Comparison of ENCODE assay signal across 14 cellular contexts in genomic region chr3:128236667-128237066, GRCh38.
DNase-seq lines count a peak whose midpoint lies in the region; ATAC-seq, FAIRE-seq and TF ChIP-seq lines count a peak whose summit lies in the region.
"Had no signal": no experiment of that assay in that cellular context is flagged by ENCODE, and none has a peak within 500 bp of the region (broad histone marks: within the 10 kb centered on the region; RNA-seq: fewer than 3 reads in every experiment).

No MANE protein-coding gene starts in this region.

- intact Hi-C loops in cardiac septum (cut with DNase I): no loop called here
- intact Hi-C loops in colonic mucosa (cut with DNase I): no loop called here
- intact Hi-C loops in ascending aorta (cut with DNase I): no loop called here

- H3K9ac ChIP-seq in colonic mucosa (ENCODE audit: low read depth in 2 of 2, low read length in 2 of 2): no peak overlapping the region

- FAIRE-seq in HTR-8/SVneo (lab: Jason Lieb, UNC): no peak
- FAIRE-seq: bronchial epithelial cell had no signal

- H3K4me3 ChIP-seq in cardiac muscle cell (no peak overlapping the region), colonic mucosa (no peak overlapping the region), ascending aorta (no peak overlapping the region)
- H3K4me3 ChIP-seq in effector memory CD4-positive, alpha-beta T cell (ENCODE audit: insufficient read depth, low read depth, low read length, poor library complexity, severe bottlenecking): no peak overlapping the region
- H3K4me3 ChIP-seq: thyroid gland had no signal

- no peak for ATAC-seq in GM18873 (IDR thresholded peaks at IDR 0.05; ENCODE audit: low FRiP score, unreplicated experiment)

- H3K27me3 ChIP-seq in cardiac muscle cell (no peaks in the 10 kb centered on the region), colonic mucosa (no peaks in the 10 kb centered on the region), ascending aorta (no peaks in the 10 kb centered on the region)
- H3K27me3 ChIP-seq in effector memory CD4-positive, alpha-beta T cell (replicated peaks; ENCODE audit: control insufficient read depth, insufficient read depth, low read length, poor library complexity, severe bottlenecking): no peaks in the 10 kb centered on the region
- H3K27me3 ChIP-seq: thyroid gland had no signal

- no peaks in the 10 kb centered on the region for H3K9me3 ChIP-seq in cardiac muscle cell (ENCODE audit: low read depth)
- no peaks in the 10 kb centered on the region for H3K9me3 ChIP-seq in colonic mucosa
- no peaks in the 10 kb centered on the region for H3K9me3 ChIP-seq in ascending aorta
- no peaks in the 10 kb centered on the region for H3K9me3 ChIP-seq in effector memory CD4-positive, alpha-beta T cell (ENCODE audit: control insufficient read depth, low read length)
- H3K9me3 ChIP-seq: thyroid gland had no signal

- H3K27ac ChIP-seq in cardiac muscle cell: peak overlapping the region; percentile 89
- peak overlapping the region; percentile 25 for H3K27ac ChIP-seq in colonic mucosa
- no peak overlapping the region for H3K27ac ChIP-seq in ascending aorta
- H3K27ac ChIP-seq in effector memory CD4-positive, alpha-beta T cell (ENCODE audit: insufficient read depth, low read length, poor library complexity, severe bottlenecking): no peak overlapping the region
- H3K27ac ChIP-seq: HL-60, thyroid gland had no signal

- peak in 1 of 2 donors; percentile 54 for DNase-seq in cardiac muscle cell (ENCODE audit: low read depth in 1 of 2, low spot score in 1 of 2)
- DNase-seq in cardiac septum (ENCODE audit: low spot score): no peak
- peak; percentile 30 to 54 for DNase-seq in NCI-H524 (lab: John Stamatoyannopoulos, UW)
- peak; percentile 25 for DNase-seq in colonic mucosa
- no peak for DNase-seq in HTR-8/SVneo (ENCODE audit: insufficient read length, low spot score)
- no peak for DNase-seq in ascending aorta (ENCODE audit: low spot score in 2 of 2)
- no peak for DNase-seq in effector memory CD4-positive, alpha-beta T cell
- DNase-seq: activated CD4-positive, alpha-beta T cell treated with anti-CD3 and anti-CD28 coated beads for 1 hour; EL; MM.1S; thyroid gland had no signal

- H3K36me3 ChIP-seq in cardiac muscle cell (no peaks in the 10 kb centered on the region), colonic mucosa (no peaks in the 10 kb centered on the region), ascending aorta (no peaks in the 10 kb centered on the region)
- no peaks in the 10 kb centered on the region for H3K36me3 ChIP-seq in effector memory CD4-positive, alpha-beta T cell (ENCODE audit: control insufficient read depth, insufficient read depth, low read length)
- H3K36me3 ChIP-seq: thyroid gland had no signal

- H3K4me1 ChIP-seq in cardiac muscle cell (ENCODE audit: low read depth) (peaks cover 55% of the 10 kb centered on the region), colonic mucosa (peaks cover 10% of the 10 kb centered on the region), ascending aorta (peaks cover 0 to 5% of the 10 kb centered on the region in 2 donors)
- no peaks in the 10 kb centered on the region for H3K4me1 ChIP-seq in effector memory CD4-positive, alpha-beta T cell (ENCODE audit: control insufficient read depth, insufficient read depth, low read length, poor library complexity, severe bottlenecking)

- TF ChIP-seq CTCF in cardiac muscle cell (IDR thresholded peaks at IDR 0.05; ENCODE audit: low read depth, low read length) (no peak), colonic mucosa (IDR thresholded peaks at IDR 0.05) (no peak), ascending aorta (IDR thresholded peaks at IDR 0.05) (no peak)

Comparison
In these comparisons a context has a peak if more than half of its experiments do, and no peak if none do; other contexts are left out.
1. DNase-seq: peak in NCI-H524 (2 of 2) and colonic mucosa (single experiment); none in cardiac septum (single experiment), HTR-8/SVneo (single experiment), ascending aorta (0 of 2) and effector memory CD4-positive, alpha-beta T cell (0 of 3).
2. H3K27ac ChIP-seq: peak in cardiac muscle cell (single experiment) and colonic mucosa (single experiment); none in ascending aorta (0 of 2) and effector memory CD4-positive, alpha-beta T cell (single experiment).